Comparison of ENCODE assay signal across 8 cellular contexts in the genomic region with DNA sequence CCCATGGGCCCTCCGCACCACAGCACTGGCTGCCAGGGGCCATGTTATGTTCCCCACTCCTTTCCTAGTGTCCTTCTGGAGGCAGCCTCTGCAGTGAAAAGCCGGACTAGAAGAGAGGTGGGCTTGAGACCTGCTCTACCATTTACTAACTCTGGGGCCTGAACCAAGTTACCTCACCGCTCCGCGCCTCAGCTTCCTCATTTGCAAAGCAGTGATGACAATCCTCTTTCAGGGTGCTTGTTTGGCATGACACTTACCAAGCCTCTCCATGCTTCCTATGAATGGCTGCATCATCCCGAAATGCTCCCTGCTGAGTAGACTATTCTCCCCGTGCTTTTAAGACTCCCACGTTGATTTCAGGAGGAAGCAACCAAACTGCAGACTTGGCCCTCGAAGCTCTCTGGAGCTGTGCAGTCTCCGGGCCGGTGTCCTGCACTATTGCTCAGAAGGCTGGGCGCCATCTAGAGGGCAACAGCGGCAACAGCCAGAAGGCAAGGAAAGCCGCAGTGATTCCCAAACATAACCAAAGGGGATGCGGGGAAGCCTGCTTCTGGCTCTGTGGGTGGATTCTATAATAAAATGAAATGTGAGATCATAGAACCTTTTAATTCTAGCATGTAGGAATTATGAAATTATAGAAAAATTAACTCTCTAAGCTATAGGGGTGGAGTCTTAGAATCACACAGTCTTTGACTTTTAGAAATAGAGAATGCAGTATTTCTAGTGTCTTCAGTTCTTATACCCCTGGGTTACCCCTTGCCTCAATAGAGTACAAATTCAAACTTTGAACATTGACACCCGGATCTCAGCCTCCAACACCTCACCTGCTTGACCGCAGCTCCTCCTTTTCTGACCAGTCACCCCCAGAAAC.
A peak's percentile ranks its signal among the peaks of the same experiment; 100 is the strongest.
DNase-seq lines count a peak whose midpoint lies in the region; ATAC-seq, FAIRE-seq and TF ChIP-seq lines count a peak whose summit lies in the region.

No MANE protein-coding gene starts in this region.

- H3K27ac ChIP-seq in CD8-positive, alpha-beta memory T cell (ENCODE audit: low read depth, low read length): no peak overlapping the region
- H3K27ac ChIP-seq in endothelial cell of umbilical vein (ENCODE audit: insufficient read depth, low read depth, low read length): no peak overlapping the region

- CTCF ChIA-PET in CD8-positive, alpha-beta memory T cell (lab: Charles Lee): no interaction called here
- CTCF ChIA-PET in endothelial cell of umbilical vein (lab: Charles Lee): interaction anchor here (0.8 to 1.9 kb wide), 6 partner anchors 10 to 1799 kb away, joined by 3 to 8 read pairs (median 4); no protein-coding TSS in a partner anchor

- no peaks in the 10 kb centered on the region for H3K36me3 Mint-ChIP-seq in CD8-positive, alpha-beta memory T cell
- H3K36me3 Mint-ChIP-seq in stimulated activated memory B cell treated with anti-CD40 and anti-IgM and Interleukin-4, amounts not matched to agents 10 μg/mL and 1 μg/mL and 100 μg/mL, for 72 hours: no peaks in the 10 kb centered on the region

- H3K9me1 ChIP-seq in endothelial cell of umbilical vein (replicated peaks; ENCODE audit: control insufficient read depth, extremely low read depth, insufficient read depth, low read length): no peaks in the 10 kb centered on the region

- intact Hi-C loops in endothelial cell of umbilical vein (cut with micrococcal nuclease): loop anchor here (1.0 to 10.0 kb wide), 2 partner anchors 413 to 594 kb away; no protein-coding TSS in a partner anchor

- peaks cover 0 to 5% of the 10 kb centered on the region in 2 donors for H3K27me3 Mint-ChIP-seq in CD8-positive, alpha-beta memory T cell
- no peaks in the 10 kb centered on the region for H3K27me3 Mint-ChIP-seq in stimulated activated memory B cell treated with anti-CD40 and anti-IgM and Interleukin-4, amounts not matched to agents 10 μg/mL and 1 μg/mL and 100 μg/mL, for 72 hours

- H3K4me2 ChIP-seq in endothelial cell of umbilical vein (ENCODE audit: insufficient read depth, low read length): no peak overlapping the region

- H4K20me1 ChIP-seq in endothelial cell of umbilical vein (replicated peaks; ENCODE audit: control insufficient read depth, extremely low read depth, insufficient read depth, low read length): no peaks in the 10 kb centered on the region

- no peaks in the 10 kb centered on the region for H3K27me3 ChIP-seq in CD8-positive, alpha-beta memory T cell (ENCODE audit: insufficient read depth, low read length, poor library complexity, severe bottlenecking)
- no peaks in the 10 kb centered on the region for H3K27me3 ChIP-seq in endothelial cell of umbilical vein (ENCODE audit: control insufficient read depth in 2 of 2, insufficient read depth in 2 of 2, low read length in 2 of 2)

- DNase-seq in CD8-positive, alpha-beta memory T cell: peak in 3 of 5 donors; percentile 0 to 7 (median 7)
- DNase-seq in GM19239 (ENCODE audit: insufficient read length, low spot score): peak; percentile 51
- DNase-seq in NCI-H446 treated with DMSO at 0.1 percent for 48 hours (lab: John Stamatoyannopoulos, UW): peak; percentile 42
- DNase-seq in activated CD4-positive, alpha-beta T cell treated with anti-CD3 and anti-CD28 coated beads, Interleukin-2, amount 50 U/mL, for 4 hours: peak; percentile 5 to 14
- peak; percentile 40 for DNase-seq in endothelial cell of umbilical vein (ENCODE audit: low read depth, low spot score)
- peak; percentile 83 for DNase-seq in midbrain (lab: John Stamatoyannopoulos, UW)

- peak; percentile 80 for FAIRE-seq in GM19239 (lab: Jason Lieb, UNC)
- peak; percentile 80 for FAIRE-seq in endothelial cell of umbilical vein (lab: Jason Lieb, UNC)

- no peaks in the 10 kb centered on the region for H3K4me1 ChIP-seq in CD8-positive, alpha-beta memory T cell (ENCODE audit: insufficient read depth, low read length)
- H3K4me1 ChIP-seq in endothelial cell of umbilical vein (ENCODE audit: control insufficient read depth, extremely low read depth, insufficient read depth, low read length): no peaks in the 10 kb centered on the region

- H3K27ac Mint-ChIP-seq in CD8-positive, alpha-beta memory T cell: no peak overlapping the region
- no peak overlapping the region for H3K27ac Mint-ChIP-seq in stimulated activated memory B cell treated with anti-CD40 and anti-IgM and Interleukin-4, amounts not matched to agents 10 μg/mL and 1 μg/mL and 100 μg/mL, for 72 hours

- no peak for TF ChIP-seq POLR2A in endothelial cell of umbilical vein (IDR thresholded peaks at IDR 0.05; ENCODE audit: low read depth, low read length)

- H2AFZ ChIP-seq in endothelial cell of umbilical vein (ENCODE audit: low read depth, low read length): no peak overlapping the region

- H3K9ac ChIP-seq in endothelial cell of umbilical vein (replicated peaks; ENCODE audit: extremely low read depth, insufficient read depth, low read length): no peak overlapping the region

- dilution Hi-C loops in endothelial cell of umbilical vein (cut with MboI; ENCODE audit: extremely low pct_ligation_motif_present, low sequenced_read_pairs): no loop called here

- ATAC-seq in HG03159 (IDR thresholded peaks at IDR 0.05; ENCODE audit: unreplicated experiment): peak; percentile 95
- ATAC-seq in stimulated activated memory B cell treated with anti-CD40 and anti-IgM and Interleukin-4, amounts not matched to agents 10 μg/mL and 1 μg/mL and 100 μg/mL, for 72 hours: peak; percentile 78

- H3K4me3 Mint-ChIP-seq in CD8-positive, alpha-beta memory T cell: no peak overlapping the region
- no peak overlapping the region for H3K4me3 Mint-ChIP-seq in stimulated activated memory B cell treated with anti-CD40 and anti-IgM and Interleukin-4, amounts not matched to agents 10 μg/mL and 1 μg/mL and 100 μg/mL, for 72 hours

- peaks cover 1 to 8% (median 3%) of the 10 kb centered on the region in 3 donors for H3K4me1 Mint-ChIP-seq in CD8-positive, alpha-beta memory T cell
- H3K4me1 Mint-ChIP-seq in stimulated activated memory B cell treated with anti-CD40 and anti-IgM and Interleukin-4, amounts not matched to agents 10 μg/mL and 1 μg/mL and 100 μg/mL, for 72 hours: peaks cover 6% of the 10 kb centered on the region

- peaks cover 0 to 2% (median 0%) of the 10 kb centered on the region in 5 donors for H3K9me3 Mint-ChIP-seq in CD8-positive, alpha-beta memory T cell
- no peaks in the 10 kb centered on the region for H3K9me3 Mint-ChIP-seq in stimulated activated memory B cell treated with anti-CD40 and anti-IgM and Interleukin-4, amounts not matched to agents 10 μg/mL and 1 μg/mL and 100 μg/mL, for 72 hours

- BruUV-seq in endothelial cell of umbilical vein (replicated peaks; lab: Mats Ljungman, UMichigan): no TSS peak

- no peaks in the 10 kb centered on the region for H3K36me3 ChIP-seq in CD8-positive, alpha-beta memory T cell (ENCODE audit: insufficient read depth, low read length)
- H3K36me3 ChIP-seq in endothelial cell of umbilical vein (ENCODE audit: control insufficient read depth in 2 of 2, extremely low read depth in 1 of 2, insufficient read depth in 2 of 2, low read length in 2 of 2): no peaks in the 10 kb centered on the region

- TF ChIP-seq CTCF in endothelial cell of umbilical vein (IDR thresholded peaks at IDR 0.05; ENCODE audit: extremely low read depth in 1 of 2, insufficient read depth in 1 of 2, low read depth in 1 of 2, low read length in 2 of 2): peak; percentile 76 to 84

- no peaks in the 10 kb centered on the region for H3K79me2 ChIP-seq in endothelial cell of umbilical vein (ENCODE audit: control insufficient read depth, insufficient read depth, low read length)

- no peaks in the 10 kb centered on the region for H3K9me3 ChIP-seq in CD8-positive, alpha-beta memory T cell (ENCODE audit: low read length)
- H3K9me3 ChIP-seq in endothelial cell of umbilical vein (replicated peaks; ENCODE audit: control insufficient read depth, insufficient read depth, low read length): no peaks in the 10 kb centered on the region

- POLR2A ChIA-PET in CD8-positive, alpha-beta memory T cell (lab: Charles Lee): no interaction called here
- POLR2A ChIA-PET in endothelial cell of umbilical vein (lab: Charles Lee): no interaction called here

- H3K4me3 ChIP-seq in CD8-positive, alpha-beta memory T cell (ENCODE audit: low read length): no peak overlapping the region
- H3K4me3 ChIP-seq in endothelial cell of umbilical vein (replicated peaks in 1 of 3; ENCODE audit: insufficient read depth in 1 of 3, low read depth in 1 of 3, low read length in 3 of 3): no peak overlapping the region

TF ChIP-seq in endothelial cell of umbilical vein, 7 proteins besides CTCF, POLR2A, EP300 and RAD21:
- TF ChIP-seq FOS (IDR thresholded peaks at IDR 0.05; ENCODE audit: borderline replicate concordance, insufficient read depth, low read length) (no peak), EZH2 (IDR thresholded peaks at IDR 0.05; ENCODE audit: borderline replicate concordance, low read depth, low read length, severe bottlenecking) (no peak), GATA2 (IDR thresholded peaks at IDR 0.05; ENCODE audit: insufficient read depth, insufficient read length, low read depth, low read length) (no peak), JUN (IDR thresholded peaks at IDR 0.05; ENCODE audit: borderline replicate concordance, insufficient read depth, insufficient read length, low read depth) (no peak), MYC (IDR thresholded peaks at IDR 0.05; ENCODE audit: low read depth, low read length) (no peak), POLR2AphosphoS5 (IDR thresholded peaks at IDR 0.05; ENCODE audit: insufficient read depth, low read depth, low read length) (no peak)
- TF ChIP-seq, protein P1, sequence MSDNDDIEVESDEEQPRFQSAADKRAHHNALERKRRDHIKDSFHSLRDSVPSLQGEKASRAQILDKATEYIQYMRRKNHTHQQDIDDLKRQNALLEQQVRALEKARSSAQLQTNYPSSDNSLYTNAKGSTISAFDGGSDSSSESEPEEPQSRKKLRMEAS (IDR thresholded peaks at IDR 0.05; ENCODE audit: insufficient read depth, insufficient read length): no peak

Comparison
In these comparisons a context has a peak if more than half of its experiments do, and no peak if none do; other contexts are left out.
1. DNase-seq: peak in every context shown above with its lines; median percentile 83 in midbrain; 51 in GM19239; 42 in NCI-H446 treated with DMSO at 0.1 percent for 48 hours; 40 in endothelial cell of umbilical vein; 10 in activated CD4-positive, alpha-beta T cell treated with anti-CD3 and anti-CD28 coated beads, Interleukin-2, amount 50 U/mL, for 4 hours; 7 in CD8-positive, alpha-beta memory T cell.